10 cellular contexts compared by ENCODE assay signal in genomic region chr9:110316255-110316921, GRCh38. TPM values are rescaled to one million over a fixed set of nuclear protein-coding genes. Genes with fewer than 3 reads are reported as not detected.
DNase-seq lines count a peak whose midpoint lies in the region; ATAC-seq and TF ChIP-seq lines count a peak whose summit lies in the region.
"Had no signal": no experiment of that assay in that cellular context is flagged by ENCODE, and none has a peak within 500 bp of the region (broad histone marks: within the 10 kb centered on the region; RNA-seq: fewer than 3 reads in every experiment).

No MANE protein-coding gene starts in this region.

- H3K27me3 Mint-ChIP-seq in T-helper 17 cell = peaks cover 8% of the 10 kb centered on the region

- WGBS in urinary bladder = 30% methylated on average over 4 of the region's 4 CpGs

- peak overlapping the region; percentile 18 for H3K4me3 ChIP-seq in urinary bladder (ENCODE audit: low read depth, low read length)
- H3K4me3 ChIP-seq: SJSA1 had no signal

- H3K9me3 ChIP-seq in T-helper 17 cell (ENCODE audit: control insufficient read depth, low read length, poor library complexity, severe bottlenecking) = no peaks in the 10 kb centered on the region
- H3K9me3 ChIP-seq: SJSA1 had no signal

- peak overlapping the region; percentile 41 for H3K4me3 Mint-ChIP-seq in T-helper 17 cell

- peaks cover 9% of the 10 kb centered on the region for H3K4me1 Mint-ChIP-seq in T-helper 17 cell

- no peaks in the 10 kb centered on the region for H3K9me3 Mint-ChIP-seq in activated naive CD4-positive, alpha-beta T cell treated with anti-CD3 and anti-CD28 coated beads, Interleukin-2, amount 50 U/mL, for 72 hours

- H3K27ac ChIP-seq in urinary bladder (ENCODE audit: low read depth) = no peak overlapping the region
- H3K27ac ChIP-seq: SJSA1 had no signal

- no peak for DNase-seq in activated naive CD4-positive, alpha-beta T cell treated with anti-CD3 and anti-CD28 coated beads, Interleukin-2, amount 50 U/mL, for 72 hours (ENCODE audit: low spot score in 2 of 2)
- DNase-seq in activated naive CD4-positive, alpha-beta T cell (lab: John Stamatoyannopoulos, UW) = no peak
- DNase-seq in T-helper 17 cell (no peak), ecto neural progenitor cell (ENCODE audit: low spot score) (no peak), amniotic stem cell (lab: John Stamatoyannopoulos, UW) (no peak)

- ATAC-seq in activated naive CD4-positive, alpha-beta T cell treated with anti-CD3 and anti-CD28 coated beads, Interleukin-2, amount 50 U/mL, for 72 hours = no peak
- ATAC-seq in HG03064 (IDR thresholded peaks at IDR 0.05; ENCODE audit: low read depth, unreplicated experiment) (peak; percentile 97), T-helper 17 cell (no peak), SK-N-SH treated with all-trans-retinoic acid at 6 μM for 48 hours (no peak)

- H3K27ac Mint-ChIP-seq in activated naive CD4-positive, alpha-beta T cell treated with anti-CD3 and anti-CD28 coated beads, Interleukin-2, amount 50 U/mL, for 72 hours = peak overlapping the region; percentile 24 to 53
- H3K27ac Mint-ChIP-seq in T-helper 17 cell = peak overlapping the region; percentile 67

- peaks cover 0 to 5% of the 10 kb centered on the region in 2 donors for H3K36me3 Mint-ChIP-seq in activated naive CD4-positive, alpha-beta T cell treated with anti-CD3 and anti-CD28 coated beads, Interleukin-2, amount 50 U/mL, for 72 hours
- H3K36me3 Mint-ChIP-seq in T-helper 17 cell (ENCODE audit: low read depth) = no peaks in the 10 kb centered on the region

- no peaks in the 10 kb centered on the region for H3K36me3 ChIP-seq in urinary bladder (ENCODE audit: insufficient read depth)
- H3K36me3 ChIP-seq: SJSA1 had no signal

- no peaks in the 10 kb centered on the region for H3K4me1 ChIP-seq in urinary bladder (ENCODE audit: insufficient read depth)
- H3K4me1 ChIP-seq: SJSA1 had no signal

TF ChIP-seq in SK-N-SH treated with all-trans-retinoic acid at 6 μM for 48 hours, 23 proteins besides CTCF, POLR2A, EP300 and RAD21:
- TF ChIP-seq ISL1 (CRISPR knock-in tag; IDR thresholded peaks at IDR 0.05) (no peak), PPARA (CRISPR knock-in tag; IDR thresholded peaks at IDR 0.05; ENCODE audit: borderline replicate concordance) (no peak), ESRRG (CRISPR knock-in tag; IDR thresholded peaks at IDR 0.05) (no peak), OSR1 (CRISPR knock-in tag; IDR thresholded peaks at IDR 0.05) (no peak), CREB5 (CRISPR knock-in tag; IDR thresholded peaks at IDR 0.05; ENCODE audit: low read depth) (no peak), SNAI2 (CRISPR knock-in tag; IDR thresholded peaks at IDR 0.05) (no peak), ZC3H10 (CRISPR knock-in tag; IDR thresholded peaks at IDR 0.05) (no peak), TCF4 (CRISPR knock-in tag; IDR thresholded peaks at IDR 0.05; ENCODE audit: borderline replicate concordance) (no peak), BACH2 (CRISPR knock-in tag; IDR thresholded peaks at IDR 0.05; ENCODE audit: borderline replicate concordance) (no peak), ZFP3 (CRISPR knock-in tag; IDR thresholded peaks at IDR 0.05) (no peak), ZNF8 (CRISPR knock-in tag; IDR thresholded peaks at IDR 0.05) (no peak), PATZ1 (CRISPR knock-in tag; IDR thresholded peaks at IDR 0.05; ENCODE audit: borderline replicate concordance) (no peak), GLIS3 (CRISPR knock-in tag; IDR thresholded peaks at IDR 0.05) (no peak)

RNA-seq across cellular contexts. Expression of gene TXNDC8, which starts 21.3 kb away (rescaled TPM):
- total RNA-seq in activated naive CD4-positive, alpha-beta T cell treated with anti-CD3 and anti-CD28 coated beads, Interleukin-2, amount 50 U/mL, for 72 hours = not detected
- total RNA-seq in T-helper 17 cell = not detected
- total RNA-seq in urinary bladder = not detected
- polyA plus RNA-seq in urinary bladder = not detected
- total RNA-seq: glomerular endothelial cell, SJSA1 had no signal
